Comparison of ENCODE assay signal across 8 cellular contexts in genomic region chr6:17101422-17102257, GRCh38. TPM values are rescaled to one million over a fixed set of nuclear protein-coding genes. Genes with fewer than 3 reads are reported as not detected.
A peak's percentile ranks its signal among the peaks of the same experiment; 100 is the strongest.
DNase-seq lines count a peak whose midpoint lies in the region; ATAC-seq, FAIRE-seq and TF ChIP-seq lines count a peak whose summit lies in the region.

STMND1 (plus strand) TSS chr6:17102050; CDS start chr6:17102258, 208 bp downstream.

- H3K4me2 ChIP-seq in A549, result peak within 1 kb of the TSS; percentile 98

- H3K9me3 ChIP-seq in A549, result no peaks in the 10 kb centered on the region

- in situ Hi-C loops in GM13976 (cut with MboI; ENCODE audit: low sequenced_read_pairs, unreplicated experiment), result no loop called here

- peak; percentile 27 for DNase-seq in A549 (ENCODE audit: low read depth in 1 of 2, low spot score in 1 of 2)
- peak; percentile 36 for DNase-seq in GM13976 (ENCODE audit: low spot score)
- DNase-seq in epithelial cell of esophagus (ENCODE audit: low read depth), result peak; percentile 68
- peak; percentile 24 for DNase-seq in myocyte (ENCODE audit: low read depth)
- no peak for DNase-seq in stimulated activated CD4-positive, alpha-beta T cell treated with anti-CD3 and anti-CD28 coated beads, Interleukin-4, amount 100 ng/mL, for 24 hours

- ATAC-seq in A549 (peak; percentile 57 to 63; a peak in 4 of 6 replicates), HG03442 (IDR thresholded peaks at IDR 0.05; ENCODE audit: unreplicated experiment) (no peak), HG02642 (IDR thresholded peaks at IDR 0.05; ENCODE audit: poor library complexity, unreplicated experiment) (no peak)

- TF ChIP-seq EP300 in A549 (IDR thresholded peaks at IDR 0.05), result no peak

- no peak for TF ChIP-seq POLR2A in A549 (IDR thresholded peaks at IDR 0.05; ENCODE audit: low read length)

- 7% methylated on average over 28 of the region's 57 CpGs for WGBS in A549 (ENCODE audit: missing lambda C conversion rate)

- H3K27ac ChIP-seq in A549, result peak within 1 kb of the TSS in 1 of 2 experiments; percentile 40; a peak in 3 of 6 replicates

- POLR2A ChIA-PET in A549 (lab: Yijun Ruan, JAX), result no interaction called here

- no peak for TF ChIP-seq RAD21 in A549 (conservative IDR thresholded peaks at IDR 0.05 in 1 of 2, IDR thresholded peaks at IDR 0.05 in 1 of 2)

- H3K4me1 ChIP-seq in A549, result no peaks in the 10 kb centered on the region; the same call in 2 of the 3 replicates

- no peak for FAIRE-seq in A549 (lab: Jason Lieb, UNC)

- peak within 1 kb of the TSS; percentile 59 for H3K4me3 ChIP-seq in A549
- peak within 1 kb of the TSS; percentile 29 for H3K4me3 ChIP-seq in epithelial cell of esophagus (ENCODE audit: low read length)

- CTCF ChIA-PET in A549 (lab: Yijun Ruan, JAX), result no interaction called here

- TF ChIP-seq CTCF in A549 (IDR thresholded peaks at IDR 0.05) (no peak), GM13976 (IDR thresholded peaks at IDR 0.05; ENCODE audit: borderline replicate concordance, control extremely low read depth, extremely low read depth, insufficient read depth, missing control alignments) (no peak), epithelial cell of esophagus (IDR thresholded peaks at IDR 0.05; ENCODE audit: insufficient read depth, low read depth, low read length, missing control alignments) (no peak)

TF ChIP-seq in A549, 52 proteins besides CTCF, POLR2A, EP300 and RAD21:
- TF ChIP-seq CBX8 (IDR thresholded peaks at IDR 0.05) (0 out of 2 replicates have a peak, but pooled peaks have one; percentile 15), FOXS1 (CRISPR knock-in tag; IDR thresholded peaks at IDR 0.05) (no peak)
TF ChIP-seq in A549: peak in this region for 1.

TF ChIP-seq in PFSK-1, 5 proteins besides CTCF, POLR2A, EP300 and RAD21:
- TF ChIP-seq SIN3A (IDR thresholded peaks at IDR 0.05; ENCODE audit: borderline replicate concordance, insufficient read depth, low read length) (no peak), FOXP2 (optimal IDR thresholded peaks at IDR 0.05; ENCODE audit: borderline replicate concordance, extremely low read depth, extremely low read length, insufficient read depth) (peak; percentile 21)
TF ChIP-seq in PFSK-1: peak in this region for 1.

RNA-seq across cellular contexts. Expression of gene STMND1, which starts in this region (rescaled TPM):
- polyA plus RNA-seq in A549 (2011; rRNA removed) (not detected in 2 replicates), A549 (2017; fragmentation: RNase III; extraction: RNeasy Plus Mini Kit Qiagen cat#74134 plus additional on column Dnase treatment) (not detected in 3 replicates)
- polyA plus RNA-seq in A549 (2012; cell fraction: cytosol; rRNA removed), result not detected in 2 replicates
- polyA plus RNA-seq in A549 (2012; cell fraction: nucleus; rRNA removed), result not detected in 2 replicates
- polyA minus RNA-seq in A549 (2011; rRNA and poly(A)+ RNA removed), result not detected in 2 replicates
- 0.31 TPM for polyA plus RNA-seq in PFSK-1 (2012; ENCODE audit: insufficient read length, low read depth)
- not detected in 2 replicates for total RNA-seq in myocyte
- polyA plus RNA-seq in myocyte (2012), result not detected

Comparison
In these comparisons a context has a peak if more than half of its experiments do, and no peak if none do; other contexts are left out.
1. Peak in DNase-seq, ATAC-seq, H3K4me3 ChIP-seq and H3K4me2 ChIP-seq in A549; RNA of the gene not detected or under 1 TPM.
2. Peak in DNase-seq in myocyte; RNA of the gene not detected or under 1 TPM.